Comparison of ENCODE assay signal across 22 cellular contexts in genomic region chr7:11668727-11669126, GRCh38.
"Had no signal": no experiment of that assay in that cellular context is flagged by ENCODE, and none has a peak within 500 bp of the region (broad histone marks: within the 10 kb centered on the region; RNA-seq: fewer than 3 reads in every experiment).

No MANE protein-coding gene starts in this region.

- H3K27ac ChIP-seq: colonic mucosa, left ventricle myocardium inferior, lower lobe of right lung, right atrium auricular region, sigmoid colon, thyroid gland had no signal

- H3K4me1 Mint-ChIP-seq: memory B cell, mesothelial cell of epicardium, natural killer cell, neural crest cell had no signal

- H3K36me3 ChIP-seq: colonic mucosa, left ventricle myocardium inferior, lower lobe of right lung, right atrium auricular region, sigmoid colon, thyroid gland had no signal

- H3K4me1 ChIP-seq: colonic mucosa, left ventricle myocardium inferior, lower lobe of right lung, right atrium auricular region, sigmoid colon, thyroid gland had no signal

- ATAC-seq: left cardiac atrium, natural killer cell had no signal

- H3K27ac Mint-ChIP-seq: memory B cell, mesothelial cell of epicardium, natural killer cell, type B pancreatic cell had no signal

- H3K4me3 Mint-ChIP-seq: memory B cell, mesothelial cell of epicardium, natural killer cell, neural crest cell, type B pancreatic cell had no signal

- H3K27me3 ChIP-seq: colonic mucosa, right atrium auricular region, sigmoid colon, thyroid gland had no signal

- H3K9me3 ChIP-seq: colonic mucosa, lower lobe of right lung, right atrium auricular region, sigmoid colon, thyroid gland had no signal

- H3K9me3 Mint-ChIP-seq: memory B cell, mesothelial cell of epicardium, neural crest cell, type B pancreatic cell had no signal

- H3K4me3 ChIP-seq: colonic mucosa, left ventricle myocardium inferior, lower lobe of right lung, right atrium auricular region, sigmoid colon, thyroid gland had no signal

- DNase-seq: colonic mucosa; dermis blood vessel endothelial cell; erythroblast; kidney; left cardiac atrium; left ventricle myocardium inferior; lower lobe of right lung; natural killer cell; posterior cingulate gyrus; sigmoid colon; small intestine; stimulated activated CD4-positive, alpha-beta T cell treated with anti-CD3 and anti-CD28 coated beads, Interleukin-2, amount 100 ng/mL, for 48 hours; stimulated activated naive CD4-positive, alpha-beta T cell treated with Interleukin-2 at 50 U/mL for 16 hours; thyroid gland had no signal

- H3K27me3 Mint-ChIP-seq: memory B cell, type B pancreatic cell had no signal

- FAIRE-seq: endothelial cell of umbilical vein, frontal cortex, kidney, small intestine, urothelium cell line had no signal

- H3K36me3 Mint-ChIP-seq: memory B cell, mesothelial cell of epicardium, natural killer cell, type B pancreatic cell had no signal
